In genomic region chr19:14528419-14529253, GRCh38 we compare ENCODE assay signal across 8 cellular contexts. TPM values are rescaled to one million over a fixed set of nuclear protein-coding genes. Genes with fewer than 3 reads are reported as not detected.
DNase-seq lines count a peak whose midpoint lies in the region; FAIRE-seq and TF ChIP-seq lines count a peak whose summit lies in the region.

No MANE protein-coding gene starts in this region.

- H2AFZ ChIP-seq in OCI-LY7 (ENCODE audit: low read length) (peak overlapping the region; percentile 77), H1 (ENCODE audit: low read length) (peak overlapping the region; percentile 28; the same call in 1 of the 2 replicates), neuronal stem cell (ENCODE audit: low read length) (peak overlapping the region; percentile 83)

- H3K79me1 ChIP-seq in H1 (ENCODE audit: low read depth, low read length) (peaks cover 10% of the 10 kb centered on the region), neuronal stem cell (ENCODE audit: low read depth, low read length) (peaks cover 4% of the 10 kb centered on the region)

- no peaks in the 10 kb centered on the region for H3K9me2 ChIP-seq in OCI-LY7 (ENCODE audit: insufficient read depth, low read length)

- H3K4ac ChIP-seq in H1 (replicated peaks; ENCODE audit: insufficient read length, low read depth, low read length) (no peak overlapping the region), neuronal stem cell (ENCODE audit: low read length) (no peak overlapping the region)

- no peak for TF ChIP-seq RAD21 in H1 (IDR thresholded peaks at IDR 0.05 in 1 of 2, conservative IDR thresholded peaks at IDR 0.05 in 1 of 2; ENCODE audit: low read depth in 2 of 2, low read length in 2 of 2)

- POLR2A ChIA-PET in CD4-positive, alpha-beta memory T cell (lab: Charles Lee; ENCODE audit: partially characterized antibody): interaction anchor here (1.4 to 28.2 kb wide), 3 partner anchors 18 to 56 kb away, joined by 4 to 1220 read pairs (median 4); partner anchors contain the start of genes DNAJB1 and GIPC1
- POLR2A ChIA-PET in OCI-LY7 (lab: Charles Lee): interaction anchor here (0.6 kb wide), 1 partner anchor 17 kb away, joined by 3 read pairs; no protein-coding TSS in a partner anchor
- POLR2A ChIA-PET in H1 (lab: Charles Lee; ENCODE audit: partially characterized antibody): interaction anchor here (0.6 to 2.3 kb wide), 3 partner anchors 10 to 577 kb away, joined by 3 to 16 read pairs (median 4); partner anchors contain the start of gene DNAJB1

- peak overlapping the region; percentile 57 to 65 for H3K4me3 ChIP-seq in CD4-positive, alpha-beta memory T cell (ENCODE audit: low read length in 2 of 2)
- H3K4me3 ChIP-seq in OCI-LY7 (ENCODE audit: low read depth, low read length, poor library complexity, severe bottlenecking): peak overlapping the region; percentile 85
- peak overlapping the region; percentile 34 to 86 (median 43); a peak in 7 of 8 replicates for H3K4me3 ChIP-seq in H1 (ENCODE audit: extremely low read depth in 1 of 4, insufficient read depth in 2 of 4, low read depth in 3 of 4, low read length in 4 of 4)
- H3K4me3 ChIP-seq in neuronal stem cell (ENCODE audit: low read length in 2 of 2): peak overlapping the region; percentile 38 to 68

- H3K27me3 ChIP-seq in CD4-positive, alpha-beta memory T cell (ENCODE audit: insufficient read depth, low read length): no peaks in the 10 kb centered on the region
- H3K27me3 ChIP-seq in H1 (replicated peaks in 1 of 4; ENCODE audit: control insufficient read depth in 3 of 4, extremely low read depth in 1 of 4, insufficient read depth in 3 of 4, low read length in 3 of 4) (no peaks in the 10 kb centered on the region), neuronal stem cell (ENCODE audit: control insufficient read depth in 3 of 3, insufficient read depth in 3 of 3, low read depth in 1 of 3, low read length in 3 of 3) (no peaks in the 10 kb centered on the region)

- FAIRE-seq in H1 (lab: Jason Lieb, UNC): no peak

- no peak for TF ChIP-seq POLR2A in H1 (IDR thresholded peaks at IDR 0.05; ENCODE audit: control extremely low read depth in 1 of 2, low read depth in 2 of 2, low read length in 2 of 2)

- H3K4me2 ChIP-seq in OCI-LY7 (ENCODE audit: low read length) (peak overlapping the region; percentile 72), H1 (ENCODE audit: insufficient read depth in 1 of 2, low read depth in 2 of 2, low read length in 2 of 2) (peak overlapping the region; percentile 60 to 73), neuronal stem cell (ENCODE audit: insufficient read depth, low read length, poor library complexity, severe bottlenecking) (peak overlapping the region; percentile 65)

- no peak overlapping the region for H2BK12ac ChIP-seq in H1 (ENCODE audit: low read depth, low read length)
- H2BK12ac ChIP-seq in neuronal stem cell (ENCODE audit: low read length): no peak overlapping the region

- H3K79me2 ChIP-seq in OCI-LY7 (ENCODE audit: insufficient read depth, low read depth, low read length): peaks cover 39% of the 10 kb centered on the region
- peaks cover 6 to 36% of the 10 kb centered on the region in 2 experiments for H3K79me2 ChIP-seq in H1 (ENCODE audit: control insufficient read depth in 1 of 2, insufficient read depth in 2 of 2, low read length in 2 of 2)

- peak overlapping the region; percentile 88 for H3K27ac ChIP-seq in CD4-positive, alpha-beta memory T cell (ENCODE audit: low read depth, low read length)
- H3K27ac ChIP-seq in OCI-LY7 (ENCODE audit: low read depth, low read length, poor library complexity, severe bottlenecking) (no peak overlapping the region), H1 (ENCODE audit: low read depth, low read length) (no peak overlapping the region), neuronal stem cell (replicated peaks; ENCODE audit: low read length) (peak overlapping the region; percentile 59)

- H3K9me3 Mint-ChIP-seq in CD4-positive, alpha-beta memory T cell: peaks cover 0 to 2% (median 0%) of the 10 kb centered on the region in 8 donors

- H2BK5ac ChIP-seq in H1 (ENCODE audit: low read depth, low read length) (no peak overlapping the region), neuronal stem cell (ENCODE audit: low read length) (peak overlapping the region; percentile 89)

- H4K20me1 ChIP-seq in OCI-LY7 (ENCODE audit: insufficient read depth, low read length) (0 out of 2 replicates have a peak, but pooled peaks cover 5% of the 10 kb centered on the region), H1 (replicated peaks in 1 of 2; ENCODE audit: control insufficient read depth in 1 of 2, insufficient read depth in 2 of 2, low read length in 2 of 2) (peaks cover 0 to 4% of the 10 kb centered on the region in 2 experiments)

- H3K18ac ChIP-seq in H1 (ENCODE audit: extremely low read depth, low read length): peak overlapping the region; percentile 19; the same call in 1 of the 2 replicates
- peak overlapping the region; percentile 71 for H3K18ac ChIP-seq in neuronal stem cell (ENCODE audit: low read length)

- CTCF ChIA-PET in CD4-positive, alpha-beta memory T cell (lab: Charles Lee; ENCODE audit: partially characterized antibody): interaction anchor here (0.6 to 1.4 kb wide), 3 partner anchors 11 to 70 kb away, joined by 3 to 4 read pairs (median 3); partner anchors contain the start of gene DNAJB1
- CTCF ChIA-PET in OCI-LY7 (lab: Charles Lee; ENCODE audit: unreplicated experiment): no interaction called here
- CTCF ChIA-PET in H1 (lab: Charles Lee; ENCODE audit: partially characterized antibody): no interaction called here

- H3K9me3 ChIP-seq in CD4-positive, alpha-beta memory T cell (ENCODE audit: control insufficient read depth in 1 of 2, low read length in 2 of 2): no peaks in the 10 kb centered on the region
- H3K9me3 ChIP-seq in OCI-LY7 (ENCODE audit: low read length) (no peaks in the 10 kb centered on the region), H1 (ENCODE audit: insufficient read depth in 2 of 2, low read depth in 1 of 2, low read length in 1 of 2) (no peaks in the 10 kb centered on the region), neuronal stem cell (replicated peaks in 1 of 2; ENCODE audit: control insufficient read depth in 2 of 2, insufficient read depth in 1 of 2, low read depth in 1 of 2, low read length in 2 of 2) (no peaks in the 10 kb centered on the region)

- H2BK15ac ChIP-seq in H1 (ENCODE audit: low read length) (no peak overlapping the region), neuronal stem cell (ENCODE audit: low read length) (peak overlapping the region; percentile 19)

- no peak overlapping the region for H4K5ac ChIP-seq in H1 (ENCODE audit: insufficient read length, low read depth, low read length)

- no peaks in the 10 kb centered on the region for H3K27me3 Mint-ChIP-seq in CD4-positive, alpha-beta memory T cell

- peaks cover 4% of the 10 kb centered on the region for H3K23me2 ChIP-seq in H1 (ENCODE audit: low read depth, low read length)

- peaks cover 8 to 19% of the 10 kb centered on the region in 2 donors for H3K36me3 Mint-ChIP-seq in CD4-positive, alpha-beta memory T cell

- no peak overlapping the region for H4K8ac ChIP-seq in H1 (ENCODE audit: extremely low read depth, insufficient read depth, low read length)
- H4K8ac ChIP-seq in neuronal stem cell (ENCODE audit: low read depth, low read length): no peak overlapping the region

- H3K36me3 ChIP-seq in CD4-positive, alpha-beta memory T cell (ENCODE audit: insufficient read depth, low read length): peaks cover 4% of the 10 kb centered on the region
- H3K36me3 ChIP-seq in OCI-LY7 (ENCODE audit: insufficient read depth, low read length) (peaks cover 13% of the 10 kb centered on the region), H1 (ENCODE audit: control insufficient read depth in 2 of 4, insufficient read depth in 4 of 4, low read length in 3 of 4) (no peaks in the 10 kb centered on the region), neuronal stem cell (replicated peaks in 1 of 2; ENCODE audit: control insufficient read depth in 2 of 2, insufficient read depth in 2 of 2, low read length in 2 of 2) (peaks cover 0 to 13% of the 10 kb centered on the region in 2 donors)

- H3K23ac ChIP-seq in H1 (ENCODE audit: insufficient read length): no peak overlapping the region
- no peak overlapping the region for H3K23ac ChIP-seq in neuronal stem cell (ENCODE audit: low read depth, low read length, poor library complexity)

- intact Hi-C loops in CD4-positive, alpha-beta memory T cell (cut with micrococcal nuclease): loop anchor here (1.0 to 10.0 kb wide), 4 partner anchors 10 to 684 kb away; partner anchors contain the start of gene DNAJB1
- intact Hi-C loops in OCI-LY7 (cut with micrococcal nuclease; ENCODE audit: unreplicated experiment): loop anchor here (1.0 kb wide), 2 partner anchors 10 to 161 kb away; partner anchors contain the start of gene DNAJB1

- no peak for DNase-seq in CD4-positive, alpha-beta memory T cell
- no peak for DNase-seq in OCI-LY7 (ENCODE audit: low spot score)
- DNase-seq in H1 (ENCODE audit: low read depth in 1 of 2, low spot score in 2 of 2): no peak
- no peak for DNase-seq in neuronal stem cell (ENCODE audit: low spot score)
- no peak for DNase-seq in NCI-H2081 treated with DMSO at 0.1 percent for 48 hours (lab: John Stamatoyannopoulos, UW)
- DNase-seq in NCI-H748 (lab: John Stamatoyannopoulos, UW; ENCODE audit: unreplicated experiment): no peak
- no peak for DNase-seq in DMS 273 (lab: John Stamatoyannopoulos, UW; ENCODE audit: unreplicated experiment)
- no peak for DNase-seq in middle frontal gyrus (ENCODE audit: extremely low spot score, low spot score)

- no TSS peak for BruUV-seq in OCI-LY7 (replicated peaks; lab: Mats Ljungman, UMichigan)

- H3K27ac Mint-ChIP-seq in CD4-positive, alpha-beta memory T cell: peak overlapping the region; percentile 98 to 100 (median 99)

- no peak overlapping the region for H3K56ac ChIP-seq in H1 (replicated peaks; ENCODE audit: insufficient read length, low read depth, low read length)

- H2BK20ac ChIP-seq in H1 (ENCODE audit: low read length): no peak overlapping the region

- H3K14ac ChIP-seq in H1 (ENCODE audit: insufficient read length): no peak overlapping the region
- H3K14ac ChIP-seq in neuronal stem cell (ENCODE audit: low read length): no peak overlapping the region

- 49% methylated on average over 37 of the region's 39 CpGs; no CpG with 5 or more reads in 1 of the 2 experiments for WGBS in H1 (ENCODE audit: extremely low coverage in 1 of 2, insufficient coverage in 1 of 2, insufficient read length in 1 of 2, insufficient replicate concordance in 2 of 2, low coverage in 1 of 2, low lambda C conversion rate in 2 of 2, missing lambda C conversion rate in 1 of 2), 2 experiments
- WGBS in neuronal stem cell (ENCODE audit: extremely low coverage in 2 of 2, insufficient read length in 2 of 2, insufficient replicate concordance in 1 of 2), 2 donors: no CpG with 5 or more reads among the region's 39 CpGs

- H4K91ac ChIP-seq in H1 (replicated peaks; ENCODE audit: insufficient read length, low read length) (no peak overlapping the region), neuronal stem cell (ENCODE audit: low read depth, low read length, poor library complexity) (no peak overlapping the region)

- no peak overlapping the region for H2BK120ac ChIP-seq in H1 (replicated peaks; ENCODE audit: low read depth, low read length)
- no peak overlapping the region for H2BK120ac ChIP-seq in neuronal stem cell (ENCODE audit: low read depth, low read length)

- H3K9ac ChIP-seq in H1 (replicated peaks in 1 of 4; ENCODE audit: extremely low read depth in 1 of 4, low read depth in 3 of 4, low read length in 3 of 4) (no peak overlapping the region), neuronal stem cell (ENCODE audit: low read depth, low read length, poor library complexity) (no peak overlapping the region)

- H3K4me3 Mint-ChIP-seq in CD4-positive, alpha-beta memory T cell: peak overlapping the region; percentile 89 to 96 (median 94)

- TF ChIP-seq CTCF in OCI-LY7 (conservative IDR thresholded peaks at IDR 0.05; ENCODE audit: low read length) (no peak), H1 (IDR thresholded peaks at IDR 0.05; ENCODE audit: control extremely low read depth in 1 of 3, insufficient read depth in 1 of 3, low read depth in 1 of 3, low read length in 3 of 3) (no peak)

- no peak for TF ChIP-seq EP300 in H1 (IDR thresholded peaks at IDR 0.05; ENCODE audit: borderline replicate concordance in 1 of 2, low read depth in 2 of 2, low read length in 2 of 2)

- no peak overlapping the region for H2AK5ac ChIP-seq in H1 (ENCODE audit: low read depth, low read length)
- peak overlapping the region; percentile 8 for H2AK5ac ChIP-seq in neuronal stem cell (ENCODE audit: low read depth, low read length)

- H3K4me1 Mint-ChIP-seq in CD4-positive, alpha-beta memory T cell: peaks cover 19 to 73% (median 47%) of the 10 kb centered on the region in 4 donors

- H3K4me1 ChIP-seq in CD4-positive, alpha-beta memory T cell (ENCODE audit: insufficient read depth, low read length): peaks cover 55% of the 10 kb centered on the region
- peaks cover 42% of the 10 kb centered on the region for H3K4me1 ChIP-seq in OCI-LY7 (ENCODE audit: insufficient read depth, low read length, poor library complexity, severe bottlenecking)
- H3K4me1 ChIP-seq in H1 (replicated peaks in 1 of 4; ENCODE audit: control insufficient read depth in 3 of 4, insufficient read depth in 4 of 4, low read length in 3 of 4): peaks cover 0 to 2% (median 1%) of the 10 kb centered on the region in 4 experiments; a peak in 3 of 7 replicates
- peaks cover 1 to 4% of the 10 kb centered on the region in 2 donors for H3K4me1 ChIP-seq in neuronal stem cell (ENCODE audit: control insufficient read depth in 2 of 2, insufficient read depth in 1 of 2, low read depth in 1 of 2, low read length in 2 of 2)

RNA-seq across cellular contexts. Expression of gene TECR, which starts 0.8 kb away (rescaled TPM):
- 100 to 1,000 TPM; 189 to 194 TPM for total RNA-seq in CD4-positive, alpha-beta memory T cell
- 100 to 1,000 TPM; 246 to 269 TPM for polyA plus RNA-seq in CD4-positive, alpha-beta memory T cell
- 52.3 and 81.4 TPM in 2 replicates for total RNA-seq in OCI-LY7 (2014; rRNA removed; shearing (Covaris generic))
- total RNA-seq in OCI-LY7 (2022): 128 and 130 TPM in 2 replicates
- 172 and 179 TPM in 2 replicates for total RNA-seq in H1 (2021; fragmentation: NEBNext Ultra II Directional; extraction: Animal tissue kit (Norgen Biotek cat#: 25700))
- polyA plus RNA-seq in H1 (2011; rRNA removed): 405 and 439 TPM in 2 replicates
- 162 TPM for polyA plus RNA-seq in H1 (2011; cell fraction: cytosol; rRNA removed)
- polyA plus RNA-seq in H1 (2011; cell fraction: nucleus; rRNA removed): 283 TPM
- 145 to 221 TPM (median 207 TPM) in 4 replicates for polyA plus RNA-seq in H1 (2012, experiment 1 of 2)
- polyA plus RNA-seq in H1 (2012, experiment 2 of 2): 342 TPM
- polyA plus RNA-seq in H1 (2013, experiment 1 of 2): 342 TPM
- polyA plus RNA-seq in H1 (2013, experiment 2 of 2): 367 TPM
- polyA minus RNA-seq in H1 (2011; rRNA and poly(A)+ RNA removed): 119 and 162 TPM in 2 replicates
- 154 TPM for polyA minus RNA-seq in H1 (2011; cell fraction: cytosol; rRNA and poly(A)+ RNA removed)
- 83.2 TPM for polyA minus RNA-seq in H1 (2011; cell fraction: nucleus; rRNA and poly(A)+ RNA removed)
- 225 TPM for polyA plus RNA-seq in neuronal stem cell (2013, experiment 1 of 2)
- polyA plus RNA-seq in neuronal stem cell (2013, experiment 2 of 2): 213 TPM

RNA-seq across cellular contexts. Expression of gene DNAJB1, which starts 10.4 kb away (rescaled TPM):
- 100 to 1,000 TPM; 122 to 138 TPM for total RNA-seq in CD4-positive, alpha-beta memory T cell
- polyA plus RNA-seq in CD4-positive, alpha-beta memory T cell: 100 to 1,000 TPM; 307 to 824 TPM
- total RNA-seq in OCI-LY7 (2014; rRNA removed; shearing (Covaris generic)): 62.9 and 76.7 TPM in 2 replicates
- total RNA-seq in OCI-LY7 (2022): 51.7 and 63.7 TPM in 2 replicates
- total RNA-seq in H1 (2021; fragmentation: NEBNext Ultra II Directional; extraction: Animal tissue kit (Norgen Biotek cat#: 25700)): 62.6 and 62.9 TPM in 2 replicates
- 51.7 and 64.3 TPM in 2 replicates for polyA plus RNA-seq in H1 (2011; rRNA removed)
- polyA plus RNA-seq in H1 (2011; cell fraction: cytosol; rRNA removed): 47.3 TPM
- 42.9 TPM for polyA plus RNA-seq in H1 (2011; cell fraction: nucleus; rRNA removed)
- polyA plus RNA-seq in H1 (2012, experiment 1 of 2): 50.1 to 59.1 TPM (median 56.6 TPM) in 4 replicates
- 62.1 TPM for polyA plus RNA-seq in H1 (2012, experiment 2 of 2)
- polyA plus RNA-seq in H1 (2013, experiment 1 of 2): 29.4 TPM
- 31.6 TPM for polyA plus RNA-seq in H1 (2013, experiment 2 of 2)
- polyA minus RNA-seq in H1 (2011; rRNA and poly(A)+ RNA removed): 52.8 and 55.7 TPM in 2 replicates
- polyA minus RNA-seq in H1 (2011; cell fraction: cytosol; rRNA and poly(A)+ RNA removed): 23.5 TPM
- 28.5 TPM for polyA minus RNA-seq in H1 (2011; cell fraction: nucleus; rRNA and poly(A)+ RNA removed)
- 49.6 TPM for polyA plus RNA-seq in neuronal stem cell (2013, experiment 1 of 2)
- polyA plus RNA-seq in neuronal stem cell (2013, experiment 2 of 2): 49.2 TPM

RNA-seq across cellular contexts. Expression of gene GIPC1, which starts 32.7 kb away (rescaled TPM):
- 10 to 100 TPM; 32.3 to 33.8 TPM for total RNA-seq in CD4-positive, alpha-beta memory T cell
- 10 to 100 TPM; 50.1 to 63.6 TPM for polyA plus RNA-seq in CD4-positive, alpha-beta memory T cell
- total RNA-seq in OCI-LY7 (2014; rRNA removed; shearing (Covaris generic)): 18.5 and 26.9 TPM in 2 replicates
- 37.6 and 38.3 TPM in 2 replicates for total RNA-seq in OCI-LY7 (2022)
- 65.6 and 68.3 TPM in 2 replicates for total RNA-seq in H1 (2021; fragmentation: NEBNext Ultra II Directional; extraction: Animal tissue kit (Norgen Biotek cat#: 25700))
- 72.0 and 100 TPM in 2 replicates for polyA plus RNA-seq in H1 (2011; rRNA removed)
- polyA plus RNA-seq in H1 (2011; cell fraction: cytosol; rRNA removed): 73.9 TPM
- 71.2 TPM for polyA plus RNA-seq in H1 (2011; cell fraction: nucleus; rRNA removed)
- 54.1 to 70.0 TPM (median 66.3 TPM) in 4 replicates for polyA plus RNA-seq in H1 (2012, experiment 1 of 2)
- 58.6 TPM for polyA plus RNA-seq in H1 (2012, experiment 2 of 2)
- 52.3 TPM for polyA plus RNA-seq in H1 (2013, experiment 1 of 2)
- 54.4 TPM for polyA plus RNA-seq in H1 (2013, experiment 2 of 2)
- 17.8 and 21.8 TPM in 2 replicates for polyA minus RNA-seq in H1 (2011; rRNA and poly(A)+ RNA removed)
- polyA minus RNA-seq in H1 (2011; cell fraction: cytosol; rRNA and poly(A)+ RNA removed): 52.3 TPM
- 27.4 TPM for polyA minus RNA-seq in H1 (2011; cell fraction: nucleus; rRNA and poly(A)+ RNA removed)
- polyA plus RNA-seq in neuronal stem cell (2013, experiment 1 of 2): 47.5 TPM
- 45.1 TPM for polyA plus RNA-seq in neuronal stem cell (2013, experiment 2 of 2)

RNA-seq across cellular contexts. Expression of gene NDUFB7, which starts 43.2 kb away (rescaled TPM):
- 10 to 100 TPM; 56.6 to 67.2 TPM for total RNA-seq in CD4-positive, alpha-beta memory T cell
- 100 to 1,000 TPM; 177 to 252 TPM for polyA plus RNA-seq in CD4-positive, alpha-beta memory T cell
- total RNA-seq in OCI-LY7 (2014; rRNA removed; shearing (Covaris generic)): 282 and 301 TPM in 2 replicates
- 137 and 141 TPM in 2 replicates for total RNA-seq in OCI-LY7 (2022)
- 151 and 161 TPM in 2 replicates for total RNA-seq in H1 (2021; fragmentation: NEBNext Ultra II Directional; extraction: Animal tissue kit (Norgen Biotek cat#: 25700))
- polyA plus RNA-seq in H1 (2011; rRNA removed): 740 and 777 TPM in 2 replicates
- 516 TPM for polyA plus RNA-seq in H1 (2011; cell fraction: cytosol; rRNA removed)
- polyA plus RNA-seq in H1 (2011; cell fraction: nucleus; rRNA removed): 409 TPM
- polyA plus RNA-seq in H1 (2012, experiment 1 of 2): 92.3 to 278 TPM (median 228 TPM) in 4 replicates
- polyA plus RNA-seq in H1 (2012, experiment 2 of 2): 239 TPM
- 244 TPM for polyA plus RNA-seq in H1 (2013, experiment 1 of 2)
- 241 TPM for polyA plus RNA-seq in H1 (2013, experiment 2 of 2)
- 37.4 and 68.2 TPM in 2 replicates for polyA minus RNA-seq in H1 (2011; rRNA and poly(A)+ RNA removed)
- 113 TPM for polyA minus RNA-seq in H1 (2011; cell fraction: cytosol; rRNA and poly(A)+ RNA removed)
- polyA minus RNA-seq in H1 (2011; cell fraction: nucleus; rRNA and poly(A)+ RNA removed): 93.4 TPM
- 181 TPM for polyA plus RNA-seq in neuronal stem cell (2013, experiment 1 of 2)
- polyA plus RNA-seq in neuronal stem cell (2013, experiment 2 of 2): 175 TPM

RNA-seq across cellular contexts. Expression of gene PTGER1, which starts 53.5 kb away (rescaled TPM):
- total RNA-seq in CD4-positive, alpha-beta memory T cell: not detected
- polyA plus RNA-seq in CD4-positive, alpha-beta memory T cell: not detected
- not detected in 2 replicates for total RNA-seq in OCI-LY7 (2014; rRNA removed; shearing (Covaris generic))
- 0.23 TPM in 1 of 2 replicates, not detected in the other for total RNA-seq in OCI-LY7 (2022)
- total RNA-seq in H1 (2021; fragmentation: NEBNext Ultra II Directional; extraction: Animal tissue kit (Norgen Biotek cat#: 25700)): 0.38 and 0.41 TPM in 2 replicates
- 0.20 and 0.30 TPM in 2 replicates for polyA plus RNA-seq in H1 (2011; rRNA removed)
- polyA plus RNA-seq in H1 (2011; cell fraction: cytosol; rRNA removed): 0.12 TPM
- 0.33 TPM for polyA plus RNA-seq in H1 (2011; cell fraction: nucleus; rRNA removed)
- 0.17 to 0.25 TPM (median 0.19 TPM) in 3 of 4 replicates, not detected in the other for polyA plus RNA-seq in H1 (2012, experiment 1 of 2)
- not detected for polyA plus RNA-seq in H1 (2012, experiment 2 of 2)
- polyA plus RNA-seq in H1 (2013, experiment 1 of 2): 0.06 TPM
- polyA plus RNA-seq in H1 (2013, experiment 2 of 2): 0.15 TPM
- not detected in 2 replicates for polyA minus RNA-seq in H1 (2011; rRNA and poly(A)+ RNA removed)
- 0.81 TPM for polyA minus RNA-seq in H1 (2011; cell fraction: cytosol; rRNA and poly(A)+ RNA removed)
- 0.90 TPM for polyA minus RNA-seq in H1 (2011; cell fraction: nucleus; rRNA and poly(A)+ RNA removed)
- polyA plus RNA-seq in neuronal stem cell (2013, experiment 1 of 2): 0.26 TPM
- polyA plus RNA-seq in neuronal stem cell (2013, experiment 2 of 2): 0.29 TPM

Comparison
In these comparisons a context has a peak if more than half of its experiments do, and no peak if none do; other contexts are left out.
1. H3K27ac ChIP-seq: peak in CD4-positive, alpha-beta memory T cell (single experiment) and neuronal stem cell (single experiment); none in OCI-LY7 (single experiment) and H1 (single experiment).
2. H2AFZ ChIP-seq: peak in every context shown above with its lines; median percentile 83 in neuronal stem cell; 77 in OCI-LY7; 28 in H1.
3. Peak in every context shown above with its lines, with median percentiles within 50 percentile points of each other: H3K4me3 ChIP-seq and H3K4me2 ChIP-seq.